In genomic region chr19:41893899-41894298, GRCh38 we compare ENCODE assay signal across 15 cellular contexts. TPM values are rescaled to one million over a fixed set of nuclear protein-coding genes. Genes with fewer than 3 reads are reported as not detected.
DNase-seq lines count a peak whose midpoint lies in the region; ATAC-seq, FAIRE-seq and TF ChIP-seq lines count a peak whose summit lies in the region.
"Had no signal": no experiment of that assay in that cellular context is flagged by ENCODE, and none has a peak within 500 bp of the region (broad histone marks: within the 10 kb centered on the region; RNA-seq: fewer than 3 reads in every experiment).

No MANE protein-coding gene starts in this region.

- H3K27me3 Mint-ChIP-seq in activated B cell treated with CpG ODN at 0.5 μM for 24 hours, result no peaks in the 10 kb centered on the region
- no peaks in the 10 kb centered on the region for H3K27me3 Mint-ChIP-seq in Calu3 (ENCODE audit: unreplicated experiment)
- H3K27me3 Mint-ChIP-seq: IgD-negative memory B cell had no signal

- H3K4me3 ChIP-seq in HepG2 (replicated peaks in 1 of 3; ENCODE audit: insufficient read depth in 1 of 3, low read depth in 2 of 3, low read length in 3 of 3) (no peak overlapping the region), thyroid gland (replicated peaks in 1 of 3) (no peak overlapping the region)
- H3K4me3 ChIP-seq: SJCRH30, skin epidermis had no signal

- H3K36me3 ChIP-seq in HepG2 (replicated peaks in 1 of 2; ENCODE audit: control insufficient read depth in 1 of 2, insufficient read depth in 2 of 2, low read length in 2 of 2), result peaks cover 19 to 31% of the 10 kb centered on the region in 2 experiments
- H3K36me3 ChIP-seq in thyroid gland, result peaks cover 39 to 43% of the 10 kb centered on the region in 2 donors

- H3K27ac ChIP-seq in HepG2 (ENCODE audit: extremely low read length, insufficient read depth, low read length) (no peak overlapping the region), thyroid gland (no peak overlapping the region)
- H3K27ac ChIP-seq: SJCRH30 had no signal

- in situ Hi-C loops in HepG2 (cut with HindIII; ENCODE audit: extremely low pct_ligation_motif_present, low pct_unique_long_range_greater_than_20kb), result no loop called here

- H3K79me2 ChIP-seq in HepG2 (ENCODE audit: insufficient read depth, low read length), result no peaks in the 10 kb centered on the region

- H3K36me3 Mint-ChIP-seq in activated B cell treated with CpG ODN at 0.5 μM for 24 hours (ENCODE audit: low read depth), result peaks cover 70% of the 10 kb centered on the region
- H3K36me3 Mint-ChIP-seq in Calu3 (ENCODE audit: insufficient read depth, unreplicated experiment), result peaks cover 34% of the 10 kb centered on the region

- DNase-seq in ELR (ENCODE audit: low read depth) (peak; percentile 43), HT-29 (ENCODE audit: low spot score) (peak; percentile 56), activated B cell treated with CpG ODN at 0.5 μM for 24 hours (no peak), HepG2 (ENCODE audit: low spot score) (peak; percentile 59), foreskin melanocyte (no peak), thyroid gland (no peak), Calu3 (no peak)
- DNase-seq: activated gamma-delta T cell, H9, mammary epithelial cell had no signal

- H4K20me1 ChIP-seq in HepG2 (ENCODE audit: insufficient read depth, low read length), result no peaks in the 10 kb centered on the region

- TF ChIP-seq POLR2A in HepG2 (IDR thresholded peaks at IDR 0.05; ENCODE audit: insufficient read depth in 1 of 2, low read depth in 2 of 2, low read length in 2 of 2) (no peak), thyroid gland (IDR thresholded peaks at IDR 0.05) (no peak)

- H3K9me3 ChIP-seq in HepG2 (ENCODE audit: low read length) (no peaks in the 10 kb centered on the region), thyroid gland (no peaks in the 10 kb centered on the region)
- H3K9me3 ChIP-seq: SJCRH30 had no signal

- no peak for ATAC-seq in activated B cell treated with CpG ODN at 0.5 μM for 24 hours (ENCODE audit: low read depth)
- ATAC-seq in HepG2, result peak; percentile 59
- ATAC-seq in HG03039 (IDR thresholded peaks at IDR 0.05; ENCODE audit: unreplicated experiment), result no peak

- H2AFZ ChIP-seq in HepG2 (ENCODE audit: low read length), result no peak overlapping the region

- no peak overlapping the region for H3K9ac ChIP-seq in HepG2 (ENCODE audit: insufficient read depth, low read depth, low read length)

- no peak for TF ChIP-seq CTCF in activated B cell treated with CpG ODN at 0.5 μM for 24 hours (IDR thresholded peaks at IDR 0.05)
- TF ChIP-seq CTCF in HepG2 (CRISPR knock-in tag; IDR thresholded peaks at IDR 0.05), result peak; percentile 75
- TF ChIP-seq CTCF in thyroid gland (IDR thresholded peaks at IDR 0.05), result no peak
- TF ChIP-seq CTCF in Calu3 (IDR thresholded peaks at IDR 0.05; ENCODE audit: unreplicated experiment), result no peak

- BruUV-seq in HepG2 (replicated peaks; lab: Mats Ljungman, UMichigan), result no TSS peak
- no TSS peak for BruUV-seq in Calu3 (replicated peaks; lab: Mats Ljungman, UMichigan)

- H3K4me3 Mint-ChIP-seq in activated B cell treated with CpG ODN at 0.5 μM for 24 hours (no peak overlapping the region), Calu3 (ENCODE audit: low read depth, unreplicated experiment) (no peak overlapping the region)
- H3K4me3 Mint-ChIP-seq: H9, IgD-negative memory B cell had no signal

- peak overlapping the region; percentile 18 for H3K27ac Mint-ChIP-seq in activated B cell treated with CpG ODN at 0.5 μM for 24 hours
- H3K27ac Mint-ChIP-seq in Calu3 (ENCODE audit: unreplicated experiment), result no peak overlapping the region

- H3K4me1 Mint-ChIP-seq in activated B cell treated with CpG ODN at 0.5 μM for 24 hours, result peaks cover 19% of the 10 kb centered on the region
- H3K4me1 Mint-ChIP-seq in Calu3 (ENCODE audit: low read depth, unreplicated experiment), result peaks cover 11% of the 10 kb centered on the region

- TF ChIP-seq EP300 in HepG2 (IDR thresholded peaks at IDR 0.05; ENCODE audit: low read depth in 2 of 2, low read length in 2 of 2), result no peak
- no peak for TF ChIP-seq EP300 in HepG2 (CRISPR knock-in tag; IDR thresholded peaks at IDR 0.05; ENCODE audit: borderline replicate concordance)

- no peak overlapping the region for H3K4me2 ChIP-seq in HepG2 (ENCODE audit: low read depth, low read length)

- POLR2A ChIA-PET in activated B cell treated with CpG ODN at 0.5 μM for 24 hours (lab: Charles Lee) (no interaction called here), HepG2 (lab: Yijun Ruan, JAX) (interaction anchor here (1.1 kb wide), 1 partner anchor 34 kb away, joined by 3 read pairs; the partner anchor contains the start of gene RPS19)

- CTCF ChIA-PET in activated B cell treated with CpG ODN at 0.5 μM for 24 hours (lab: Charles Lee) (interaction anchor here (0.9 kb wide), 1 partner anchor 21 kb away, joined by 3 read pairs; no protein-coding TSS in a partner anchor), HepG2 (lab: Yijun Ruan, JAX; ENCODE audit: low intra/inter-chr PET ratio, low total read pairs) (no interaction called here), Calu3 (lab: Charles Lee) (no interaction called here)

- TF ChIP-seq RAD21 in HepG2 (CRISPR knock-in tag; IDR thresholded peaks at IDR 0.05), result no peak

- intact Hi-C loops in activated B cell treated with CpG ODN at 0.5 μM for 24 hours (cut with micrococcal nuclease) (no loop called here), HepG2 (cut with micrococcal nuclease; ENCODE audit: unreplicated experiment) (no loop called here), thyroid gland (cut with DNase I) (no loop called here), Calu3 (cut with micrococcal nuclease; ENCODE audit: unreplicated experiment) (no loop called here)

- no peaks in the 10 kb centered on the region for H3K27me3 ChIP-seq in HepG2 (ENCODE audit: control insufficient read depth in 1 of 2, insufficient read depth in 2 of 2, low read length in 2 of 2)
- no peaks in the 10 kb centered on the region for H3K27me3 ChIP-seq in thyroid gland
- H3K27me3 ChIP-seq: SJCRH30 had no signal

- 0% methylated on average over 1 of the region's 6 CpGs for WGBS in HepG2 (ENCODE audit: low lambda C conversion rate)
- WGBS in thyroid gland, 2 donors, result 86 to 87% methylated on average over 6 of the region's 6 CpGs

- H3K9me3 Mint-ChIP-seq in activated B cell treated with CpG ODN at 0.5 μM for 24 hours (no peaks in the 10 kb centered on the region), Calu3 (ENCODE audit: low read depth, unreplicated experiment) (no peaks in the 10 kb centered on the region)
- H3K9me3 Mint-ChIP-seq: H9, IgD-negative memory B cell had no signal

- FAIRE-seq in HepG2 (lab: Jason Lieb, UNC), result peak; percentile 42

- H3K4me1 ChIP-seq in HepG2 (ENCODE audit: insufficient read depth, low read length) (peaks cover 5% of the 10 kb centered on the region), thyroid gland (no peaks in the 10 kb centered on the region)
- H3K4me1 ChIP-seq: SJCRH30 had no signal

RNA-seq across cellular contexts. Expression of gene ARHGEF1, which starts 10.9 kb away (rescaled TPM):
- total RNA-seq in HT-29 (2014; rRNA removed; shearing (Covaris generic)), result 189 and 199 TPM in 2 replicates
- total RNA-seq in activated B cell treated with CpG ODN at 0.5 μM for 24 hours, result 351 and 418 TPM in 2 replicates
- total RNA-seq in HepG2 (2016; rRNA removed; fragmentation: Illumina TruSeq; extraction: Trizol), result 26.2 and 34.7 TPM in 2 replicates
- 6.5 and 9.6 TPM in 2 replicates for total RNA-seq in HepG2 (2016; cell fraction: cytosol; rRNA removed; fragmentation: Illumina TruSeq; extraction: Trizol; ENCODE audit: low read depth)
- total RNA-seq in HepG2 (2016; cell fraction: insoluble cytoplasmic fraction; rRNA removed; fragmentation: Illumina TruSeq; extraction: Trizol), result 16.1 and 36.8 TPM in 2 replicates
- total RNA-seq in HepG2 (2016; cell fraction: membrane; rRNA removed; fragmentation: Illumina TruSeq; extraction: Trizol), result 10.4 and 11.0 TPM in 2 replicates
- 28.3 and 29.2 TPM in 2 replicates for total RNA-seq in HepG2 (2016; cell fraction: nucleus; rRNA removed; fragmentation: Illumina TruSeq; extraction: Trizol)
- 33.1 and 33.7 TPM in 2 replicates for polyA plus RNA-seq in HepG2 (2011; rRNA removed)
- polyA plus RNA-seq in HepG2 (2011; cell fraction: cytosol; rRNA removed), result 20.2 and 33.5 TPM in 2 replicates
- 215 and 292 TPM in 2 replicates for polyA plus RNA-seq in HepG2 (2011; cell fraction: nucleus; rRNA removed)
- 33.2 and 34.0 TPM in 2 replicates for polyA plus RNA-seq in HepG2 (2012)
- polyA plus RNA-seq in HepG2 (2016; cell fraction: cytosol; fragmentation: Illumina TruSeq; extraction: Trizol; ENCODE audit: low read depth), result 3.8 and 4.4 TPM in 2 replicates
- polyA plus RNA-seq in HepG2 (2016; cell fraction: insoluble cytoplasmic fraction; fragmentation: Illumina TruSeq; extraction: Trizol; ENCODE audit: low read depth), result 20.7 and 29.5 TPM in 2 replicates
- polyA plus RNA-seq in HepG2 (2016; cell fraction: membrane; fragmentation: Illumina TruSeq; extraction: Trizol; ENCODE audit: low read depth), result 7.4 and 8.4 TPM in 2 replicates
- polyA plus RNA-seq in HepG2 (2016; cell fraction: nucleus; fragmentation: Illumina TruSeq; extraction: Trizol; ENCODE audit: insufficient read depth, low read depth), result 90.2 and 102 TPM in 2 replicates
- 15.9 and 39.4 TPM in 2 replicates for polyA minus RNA-seq in HepG2 (2011; rRNA and poly(A)+ RNA removed; ENCODE audit: low replicate concordance)
- 16.3 and 26.4 TPM in 2 replicates for polyA minus RNA-seq in HepG2 (2011; cell fraction: cytosol; rRNA and poly(A)+ RNA removed)
- 29.6 and 31.9 TPM in 2 replicates for polyA minus RNA-seq in HepG2 (2011; cell fraction: nucleus; rRNA and poly(A)+ RNA removed)
- 10 to 100 TPM; 34.5 to 52.6 (median 42.9) TPM for total RNA-seq in thyroid gland
- 122 and 163 TPM in 2 replicates for total RNA-seq in Calu3 (2022)

RNA-seq across cellular contexts. Expression of gene CD79A, which starts 16.8 kb away (rescaled TPM):
- 0.81 and 1.4 TPM in 2 replicates for total RNA-seq in HT-29 (2014; rRNA removed; shearing (Covaris generic))
- total RNA-seq in activated B cell treated with CpG ODN at 0.5 μM for 24 hours, result 889 and 943 TPM in 2 replicates
- 0.27 and 0.33 TPM in 2 replicates for total RNA-seq in HepG2 (2016; rRNA removed; fragmentation: Illumina TruSeq; extraction: Trizol)
- total RNA-seq in HepG2 (2016; cell fraction: cytosol; rRNA removed; fragmentation: Illumina TruSeq; extraction: Trizol; ENCODE audit: low read depth), result 0.26 and 0.51 TPM in 2 replicates
- 0.24 and 0.37 TPM in 2 replicates for total RNA-seq in HepG2 (2016; cell fraction: insoluble cytoplasmic fraction; rRNA removed; fragmentation: Illumina TruSeq; extraction: Trizol)
- 0.62 TPM in 1 of 2 replicates, not detected in the other for total RNA-seq in HepG2 (2016; cell fraction: membrane; rRNA removed; fragmentation: Illumina TruSeq; extraction: Trizol)
- 0.40 TPM in 1 of 2 replicates, not detected in the other for total RNA-seq in HepG2 (2016; cell fraction: nucleus; rRNA removed; fragmentation: Illumina TruSeq; extraction: Trizol)
- 0.24 and 0.30 TPM in 2 replicates for polyA plus RNA-seq in HepG2 (2011; rRNA removed)
- polyA plus RNA-seq in HepG2 (2011; cell fraction: cytosol; rRNA removed), result 0.44 and 0.52 TPM in 2 replicates
- 0.31 and 0.51 TPM in 2 replicates for polyA plus RNA-seq in HepG2 (2011; cell fraction: nucleus; rRNA removed)
- 0.25 TPM in 1 of 2 replicates, not detected in the other for polyA plus RNA-seq in HepG2 (2012)
- 0.21 and 0.44 TPM in 2 replicates for polyA plus RNA-seq in HepG2 (2016; cell fraction: cytosol; fragmentation: Illumina TruSeq; extraction: Trizol; ENCODE audit: low read depth)
- 0.49 and 0.52 TPM in 2 replicates for polyA plus RNA-seq in HepG2 (2016; cell fraction: insoluble cytoplasmic fraction; fragmentation: Illumina TruSeq; extraction: Trizol; ENCODE audit: low read depth)
- 0.69 and 1.1 TPM in 2 replicates for polyA plus RNA-seq in HepG2 (2016; cell fraction: membrane; fragmentation: Illumina TruSeq; extraction: Trizol; ENCODE audit: low read depth)
- polyA plus RNA-seq in HepG2 (2016; cell fraction: nucleus; fragmentation: Illumina TruSeq; extraction: Trizol; ENCODE audit: insufficient read depth, low read depth), result 0.78 and 0.95 TPM in 2 replicates
- 0.26 and 0.84 TPM in 2 replicates for polyA minus RNA-seq in HepG2 (2011; rRNA and poly(A)+ RNA removed; ENCODE audit: low replicate concordance)
- 0.49 TPM in 1 of 2 replicates, not detected in the other for polyA minus RNA-seq in HepG2 (2011; cell fraction: cytosol; rRNA and poly(A)+ RNA removed)
- not detected in 2 replicates for polyA minus RNA-seq in HepG2 (2011; cell fraction: nucleus; rRNA and poly(A)+ RNA removed)
- 1 to 10 TPM in 1 of 4 donors, under 1 TPM in 1, not detected in 2; 0.22 to 1.5 TPM for total RNA-seq in thyroid gland
- 0.45 and 0.59 TPM in 2 replicates for total RNA-seq in Calu3 (2022)

RNA-seq across cellular contexts. Expression of gene RPS19, which starts 33.8 kb away (rescaled TPM):
- 4,362 and 4,557 TPM in 2 replicates for total RNA-seq in HT-29 (2014; rRNA removed; shearing (Covaris generic))
- total RNA-seq in activated B cell treated with CpG ODN at 0.5 μM for 24 hours (4,196 and 4,853 TPM in 2 replicates), HepG2 (2016; rRNA removed; fragmentation: Illumina TruSeq; extraction: Trizol) (4,758 and 5,028 TPM in 2 replicates), thyroid gland (1,000 to 10,000 TPM in 1 of 4 donors, 100 to 1,000 TPM in 3; 351 to 1,305 (median 623) TPM), Calu3 (2022) (2,051 and 2,220 TPM in 2 replicates)
- total RNA-seq in HepG2 (2016; cell fraction: cytosol; rRNA removed; fragmentation: Illumina TruSeq; extraction: Trizol; ENCODE audit: low read depth), result 8,990 and 9,707 TPM in 2 replicates
- total RNA-seq in HepG2 (2016; cell fraction: insoluble cytoplasmic fraction; rRNA removed; fragmentation: Illumina TruSeq; extraction: Trizol), result 4,892 and 5,330 TPM in 2 replicates
- total RNA-seq in HepG2 (2016; cell fraction: membrane; rRNA removed; fragmentation: Illumina TruSeq; extraction: Trizol), result 12,897 and 13,497 TPM in 2 replicates
- total RNA-seq in HepG2 (2016; cell fraction: nucleus; rRNA removed; fragmentation: Illumina TruSeq; extraction: Trizol), result 1,659 and 1,838 TPM in 2 replicates
- 1,633 and 1,983 TPM in 2 replicates for polyA plus RNA-seq in HepG2 (2011; rRNA removed)
- polyA plus RNA-seq in HepG2 (2011; cell fraction: cytosol; rRNA removed), result 4,354 and 8,495 TPM in 2 replicates
- 1,845 and 2,001 TPM in 2 replicates for polyA plus RNA-seq in HepG2 (2011; cell fraction: nucleus; rRNA removed)
- 3,093 and 4,312 TPM in 2 replicates for polyA plus RNA-seq in HepG2 (2012)
- 10,211 and 10,944 TPM in 2 replicates for polyA plus RNA-seq in HepG2 (2016; cell fraction: cytosol; fragmentation: Illumina TruSeq; extraction: Trizol; ENCODE audit: low read depth)
- polyA plus RNA-seq in HepG2 (2016; cell fraction: insoluble cytoplasmic fraction; fragmentation: Illumina TruSeq; extraction: Trizol; ENCODE audit: low read depth), result 4,747 and 4,833 TPM in 2 replicates
- polyA plus RNA-seq in HepG2 (2016; cell fraction: membrane; fragmentation: Illumina TruSeq; extraction: Trizol; ENCODE audit: low read depth), result 11,477 and 11,931 TPM in 2 replicates
- polyA plus RNA-seq in HepG2 (2016; cell fraction: nucleus; fragmentation: Illumina TruSeq; extraction: Trizol; ENCODE audit: insufficient read depth, low read depth), result 2,975 and 3,175 TPM in 2 replicates
- polyA minus RNA-seq in HepG2 (2011; rRNA and poly(A)+ RNA removed; ENCODE audit: low replicate concordance), result 958 and 1,242 TPM in 2 replicates
- 1,380 TPM in 2 replicates for polyA minus RNA-seq in HepG2 (2011; cell fraction: cytosol; rRNA and poly(A)+ RNA removed)
- polyA minus RNA-seq in HepG2 (2011; cell fraction: nucleus; rRNA and poly(A)+ RNA removed), result 385 and 466 TPM in 2 replicates

RNA-seq across cellular contexts. Expression of gene ERFL, which starts 34.4 kb away (rescaled TPM):
- 0.39 and 0.64 TPM in 2 replicates for total RNA-seq in HT-29 (2014; rRNA removed; shearing (Covaris generic))
- total RNA-seq in activated B cell treated with CpG ODN at 0.5 μM for 24 hours (0.64 and 1.1 TPM in 2 replicates), HepG2 (2016; rRNA removed; fragmentation: Illumina TruSeq; extraction: Trizol) (not detected in 2 replicates), thyroid gland (under 1 TPM in 1 of 4 donors, not detected in 3; 0.24 TPM), Calu3 (2022) (0.21 and 0.29 TPM in 2 replicates)
- total RNA-seq in HepG2 (2016; cell fraction: cytosol; rRNA removed; fragmentation: Illumina TruSeq; extraction: Trizol; ENCODE audit: low read depth), result not detected in 2 replicates
- total RNA-seq in HepG2 (2016; cell fraction: insoluble cytoplasmic fraction; rRNA removed; fragmentation: Illumina TruSeq; extraction: Trizol), result not detected in 2 replicates
- total RNA-seq in HepG2 (2016; cell fraction: membrane; rRNA removed; fragmentation: Illumina TruSeq; extraction: Trizol), result not detected in 2 replicates
- total RNA-seq in HepG2 (2016; cell fraction: nucleus; rRNA removed; fragmentation: Illumina TruSeq; extraction: Trizol), result not detected in 2 replicates
- not detected in 2 replicates for polyA plus RNA-seq in HepG2 (2011; rRNA removed)
- polyA plus RNA-seq in HepG2 (2011; cell fraction: cytosol; rRNA removed), result 0.03 TPM in 1 of 2 replicates, not detected in the other
- polyA plus RNA-seq in HepG2 (2011; cell fraction: nucleus; rRNA removed), result not detected in 2 replicates
- 0.07 TPM in 1 of 2 replicates, not detected in the other for polyA plus RNA-seq in HepG2 (2012)
- polyA plus RNA-seq in HepG2 (2016; cell fraction: cytosol; fragmentation: Illumina TruSeq; extraction: Trizol; ENCODE audit: low read depth), result not detected in 2 replicates
- not detected in 2 replicates for polyA plus RNA-seq in HepG2 (2016; cell fraction: insoluble cytoplasmic fraction; fragmentation: Illumina TruSeq; extraction: Trizol; ENCODE audit: low read depth)
- polyA plus RNA-seq in HepG2 (2016; cell fraction: membrane; fragmentation: Illumina TruSeq; extraction: Trizol; ENCODE audit: low read depth), result not detected in 2 replicates
- not detected in 2 replicates for polyA plus RNA-seq in HepG2 (2016; cell fraction: nucleus; fragmentation: Illumina TruSeq; extraction: Trizol; ENCODE audit: insufficient read depth, low read depth)
- polyA minus RNA-seq in HepG2 (2011; rRNA and poly(A)+ RNA removed; ENCODE audit: low replicate concordance), result not detected in 2 replicates
- polyA minus RNA-seq in HepG2 (2011; cell fraction: cytosol; rRNA and poly(A)+ RNA removed), result not detected in 2 replicates
- polyA minus RNA-seq in HepG2 (2011; cell fraction: nucleus; rRNA and poly(A)+ RNA removed), result not detected in 2 replicates
- total RNA-seq: mammary epithelial cell, SJCRH30 had no signal
- polyA plus RNA-seq: IgD-negative memory B cell had no signal

RNA-seq across cellular contexts. Expression of gene DMRTC2, which starts 49.1 kb away (rescaled TPM):
- not detected in 2 replicates for total RNA-seq in HT-29 (2014; rRNA removed; shearing (Covaris generic))
- total RNA-seq in activated B cell treated with CpG ODN at 0.5 μM for 24 hours (not detected in 2 replicates), HepG2 (2016; rRNA removed; fragmentation: Illumina TruSeq; extraction: Trizol) (not detected in 2 replicates), thyroid gland (under 1 TPM in 1 of 4 donors, not detected in 3; 0.13 TPM), Calu3 (2022) (not detected in 2 replicates)
- total RNA-seq in HepG2 (2016; cell fraction: cytosol; rRNA removed; fragmentation: Illumina TruSeq; extraction: Trizol; ENCODE audit: low read depth), result not detected in 2 replicates
- total RNA-seq in HepG2 (2016; cell fraction: insoluble cytoplasmic fraction; rRNA removed; fragmentation: Illumina TruSeq; extraction: Trizol), result not detected in 2 replicates
- total RNA-seq in HepG2 (2016; cell fraction: membrane; rRNA removed; fragmentation: Illumina TruSeq; extraction: Trizol), result not detected in 2 replicates
- total RNA-seq in HepG2 (2016; cell fraction: nucleus; rRNA removed; fragmentation: Illumina TruSeq; extraction: Trizol), result not detected in 2 replicates
- not detected in 2 replicates for polyA plus RNA-seq in HepG2 (2011; rRNA removed)
- not detected in 2 replicates for polyA plus RNA-seq in HepG2 (2011; cell fraction: cytosol; rRNA removed)
- not detected in 2 replicates for polyA plus RNA-seq in HepG2 (2011; cell fraction: nucleus; rRNA removed)
- polyA plus RNA-seq in HepG2 (2012), result not detected in 2 replicates
- polyA plus RNA-seq in HepG2 (2016; cell fraction: cytosol; fragmentation: Illumina TruSeq; extraction: Trizol; ENCODE audit: low read depth), result not detected in 2 replicates
- not detected in 2 replicates for polyA plus RNA-seq in HepG2 (2016; cell fraction: insoluble cytoplasmic fraction; fragmentation: Illumina TruSeq; extraction: Trizol; ENCODE audit: low read depth)
- not detected in 2 replicates for polyA plus RNA-seq in HepG2 (2016; cell fraction: membrane; fragmentation: Illumina TruSeq; extraction: Trizol; ENCODE audit: low read depth)
- not detected in 2 replicates for polyA plus RNA-seq in HepG2 (2016; cell fraction: nucleus; fragmentation: Illumina TruSeq; extraction: Trizol; ENCODE audit: insufficient read depth, low read depth)
- polyA minus RNA-seq in HepG2 (2011; rRNA and poly(A)+ RNA removed; ENCODE audit: low replicate concordance), result not detected in 2 replicates
- not detected in 2 replicates for polyA minus RNA-seq in HepG2 (2011; cell fraction: cytosol; rRNA and poly(A)+ RNA removed)
- not detected in 2 replicates for polyA minus RNA-seq in HepG2 (2011; cell fraction: nucleus; rRNA and poly(A)+ RNA removed)
- total RNA-seq: H9, mammary epithelial cell, SJCRH30, subcutaneous adipose tissue had no signal
- polyA plus RNA-seq: IgD-negative memory B cell, mammary epithelial cell had no signal

Comparison
In these comparisons a context has a peak if more than half of its experiments do, and no peak if none do; other contexts are left out.
1. DNase-seq: peak in ELR (single experiment), HT-29 (single experiment) and HepG2 (single experiment); none in activated B cell treated with CpG ODN at 0.5 μM for 24 hours (single experiment), foreskin melanocyte (single experiment), thyroid gland (0 of 2) and Calu3 (single experiment).
2. RNA of gene CD79A, which starts 16.8 kb away (total RNA-seq): 889 to 943 TPM in activated B cell treated with CpG ODN at 0.5 μM for 24 hours; 0.81 to 1.4 TPM in HT-29, 0.45 to 0.59 TPM in Calu3, 0.24 to 0.62 TPM in HepG2 and 0.22 to 1.5 TPM in thyroid gland; every median in the first group is over 100 times any median in the second.